In the genomic region with DNA sequence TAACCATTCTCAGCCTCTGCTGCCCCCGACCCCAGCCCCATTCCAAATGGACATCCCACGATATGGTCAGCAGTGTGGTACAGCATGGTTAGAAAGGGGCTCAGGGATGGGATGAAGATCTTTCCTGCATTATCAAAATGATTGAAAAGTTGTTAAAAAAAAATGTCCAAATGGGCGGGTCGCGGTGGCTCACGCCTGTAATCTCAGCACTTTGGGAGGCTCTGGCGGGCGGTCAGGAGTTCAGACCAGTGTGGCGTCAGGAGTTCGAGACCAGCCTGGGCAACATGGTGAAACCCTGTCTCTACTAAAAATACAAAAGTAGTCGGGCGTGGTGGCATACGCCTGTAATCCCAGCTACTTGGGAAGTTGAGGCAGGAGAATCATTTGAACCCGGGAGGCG, we compare ENCODE assay signal across 8 cellular contexts. TPM values are rescaled to one million over a fixed set of nuclear protein-coding genes. Genes with fewer than 3 reads are reported as not detected.
DNase-seq lines count a peak whose midpoint lies in the region; ATAC-seq lines count a peak whose summit lies in the region.

No MANE protein-coding gene starts in this region.

- DNase-seq in T-helper 2 cell treated with Interferon-gamma antibody and Interleukin-4, amounts not matched to agents 5 μg/mL and 100 μg/mL, for 36 hours (ENCODE audit: low spot score): no peak
- DNase-seq in T-helper 2 cell (no peak), NCI-H345 (lab: John Stamatoyannopoulos, UW) (no peak), AG08395 (ENCODE audit: low spot score) (no peak)
- no peak for DNase-seq in activated CD4-positive, alpha-beta memory T cell treated with anti-CD3 and anti-CD28 coated beads for 36 hours
- peak in 1 of 2 donors; percentile 4 for DNase-seq in stimulated activated naive CD8-positive, alpha-beta T cell treated with anti-CD3 and anti-CD28 coated beads, Interleukin-15, amount 100 ng/mL, for 72 hours

- POLR2A ChIA-PET in activated CD4-positive, alpha-beta memory T cell treated with anti-CD3 and anti-CD28 coated beads for 36 hours (lab: Charles Lee): interaction anchor here (0.6 to 2.3 kb wide), 3 partner anchors 11 to 118 kb away, joined by 3 to 19 read pairs (median 15); partner anchors contain the start of genes ZNF254 and ZNF726

- no peaks in the 10 kb centered on the region for H3K27me3 Mint-ChIP-seq in T-helper 2 cell treated with Interferon-gamma antibody and Interleukin-4, amounts not matched to agents 5 μg/mL and 100 μg/mL, for 36 hours (ENCODE audit: low read depth)
- H3K27me3 Mint-ChIP-seq in activated CD4-positive, alpha-beta memory T cell treated with anti-CD3 and anti-CD28 coated beads for 36 hours: no peaks in the 10 kb centered on the region
- H3K27me3 Mint-ChIP-seq in stimulated activated naive CD8-positive, alpha-beta T cell treated with anti-CD3 and anti-CD28 coated beads, Interleukin-15, amount 100 ng/mL, for 72 hours: no peaks in the 10 kb centered on the region

- peaks cover 20% of the 10 kb centered on the region for H3K4me1 Mint-ChIP-seq in T-helper 2 cell treated with Interferon-gamma antibody and Interleukin-4, amounts not matched to agents 5 μg/mL and 100 μg/mL, for 36 hours (ENCODE audit: low read depth)
- H3K4me1 Mint-ChIP-seq in activated CD4-positive, alpha-beta memory T cell treated with anti-CD3 and anti-CD28 coated beads for 36 hours (ENCODE audit: low read depth): peaks cover 52% of the 10 kb centered on the region
- H3K4me1 Mint-ChIP-seq in stimulated activated naive CD8-positive, alpha-beta T cell treated with anti-CD3 and anti-CD28 coated beads, Interleukin-15, amount 100 ng/mL, for 72 hours: peaks cover 52% of the 10 kb centered on the region

- peaks cover 4% of the 10 kb centered on the region for H3K36me3 ChIP-seq in iPS-15b (ENCODE audit: control insufficient read depth, insufficient read depth, low read length)

- H3K9me3 Mint-ChIP-seq in T-helper 2 cell treated with Interferon-gamma antibody and Interleukin-4, amounts not matched to agents 5 μg/mL and 100 μg/mL, for 36 hours: peaks cover 11% of the 10 kb centered on the region
- H3K9me3 Mint-ChIP-seq in activated CD4-positive, alpha-beta memory T cell treated with anti-CD3 and anti-CD28 coated beads for 36 hours: no peaks in the 10 kb centered on the region
- no peaks in the 10 kb centered on the region for H3K9me3 Mint-ChIP-seq in stimulated activated naive CD8-positive, alpha-beta T cell treated with anti-CD3 and anti-CD28 coated beads, Interleukin-15, amount 100 ng/mL, for 72 hours

- H3K9me3 ChIP-seq in iPS-15b (ENCODE audit: control insufficient read depth, insufficient read depth, low read length): no peaks in the 10 kb centered on the region

- ATAC-seq in stimulated activated naive CD8-positive, alpha-beta T cell treated with anti-CD3 and anti-CD28 coated beads, Interleukin-15, amount 100 ng/mL, for 72 hours: no peak
- ATAC-seq in HG03139 (IDR thresholded peaks at IDR 0.05; ENCODE audit: unreplicated experiment): no peak

- peak overlapping the region; percentile 100 for H3K4me3 Mint-ChIP-seq in T-helper 2 cell treated with Interferon-gamma antibody and Interleukin-4, amounts not matched to agents 5 μg/mL and 100 μg/mL, for 36 hours
- peak overlapping the region; percentile 99 for H3K4me3 Mint-ChIP-seq in activated CD4-positive, alpha-beta memory T cell treated with anti-CD3 and anti-CD28 coated beads for 36 hours
- peak overlapping the region; percentile 99 to 100 for H3K4me3 Mint-ChIP-seq in stimulated activated naive CD8-positive, alpha-beta T cell treated with anti-CD3 and anti-CD28 coated beads, Interleukin-15, amount 100 ng/mL, for 72 hours

- peaks cover 2% of the 10 kb centered on the region for H3K4me1 ChIP-seq in iPS-15b (ENCODE audit: control insufficient read depth, insufficient read depth, low read length)

- peaks cover 22% of the 10 kb centered on the region for H3K36me3 Mint-ChIP-seq in T-helper 2 cell treated with Interferon-gamma antibody and Interleukin-4, amounts not matched to agents 5 μg/mL and 100 μg/mL, for 36 hours (ENCODE audit: low read depth)
- H3K36me3 Mint-ChIP-seq in activated CD4-positive, alpha-beta memory T cell treated with anti-CD3 and anti-CD28 coated beads for 36 hours: peaks cover 20% of the 10 kb centered on the region

- peak overlapping the region; percentile 37 for H3K4me3 ChIP-seq in iPS-15b (ENCODE audit: low read depth, low read length)

- intact Hi-C loops in activated CD4-positive, alpha-beta memory T cell treated with anti-CD3 and anti-CD28 coated beads for 36 hours (cut with micrococcal nuclease): loop anchor here (1.0 to 5.0 kb wide), 8 partner anchors 22 to 782 kb away; partner anchors contain the start of genes ZNF254, ZNF675, ZNF681 and ZNF724

- H3K27me3 ChIP-seq in iPS-15b (ENCODE audit: control insufficient read depth, insufficient read depth, low read length): no peaks in the 10 kb centered on the region

- CTCF ChIA-PET in activated CD4-positive, alpha-beta memory T cell treated with anti-CD3 and anti-CD28 coated beads for 36 hours (lab: Charles Lee): interaction anchor here (1.3 to 1.6 kb wide), 2 partner anchors 12 to 118 kb away, joined by 3 to 6 read pairs; partner anchors contain the start of gene ZNF726

- H3K9ac ChIP-seq in iPS-15b (ENCODE audit: low read depth, low read length): no peak overlapping the region

- peak overlapping the region; percentile 97 for H3K27ac Mint-ChIP-seq in T-helper 2 cell treated with Interferon-gamma antibody and Interleukin-4, amounts not matched to agents 5 μg/mL and 100 μg/mL, for 36 hours
- H3K27ac Mint-ChIP-seq in activated CD4-positive, alpha-beta memory T cell treated with anti-CD3 and anti-CD28 coated beads for 36 hours: peak overlapping the region; percentile 97
- peak overlapping the region; percentile 34 to 88 for H3K27ac Mint-ChIP-seq in stimulated activated naive CD8-positive, alpha-beta T cell treated with anti-CD3 and anti-CD28 coated beads, Interleukin-15, amount 100 ng/mL, for 72 hours

RNA-seq across cellular contexts. Expression of gene ZNF254, which starts 54.3 kb away (rescaled TPM):
- 1 to 10 TPM; 6.7 to 7.7 TPM for total RNA-seq in activated CD4-positive, alpha-beta memory T cell treated with anti-CD3 and anti-CD28 coated beads for 36 hours
